Comparison of ENCODE assay signal across 18 cellular contexts in the genomic region with DNA sequence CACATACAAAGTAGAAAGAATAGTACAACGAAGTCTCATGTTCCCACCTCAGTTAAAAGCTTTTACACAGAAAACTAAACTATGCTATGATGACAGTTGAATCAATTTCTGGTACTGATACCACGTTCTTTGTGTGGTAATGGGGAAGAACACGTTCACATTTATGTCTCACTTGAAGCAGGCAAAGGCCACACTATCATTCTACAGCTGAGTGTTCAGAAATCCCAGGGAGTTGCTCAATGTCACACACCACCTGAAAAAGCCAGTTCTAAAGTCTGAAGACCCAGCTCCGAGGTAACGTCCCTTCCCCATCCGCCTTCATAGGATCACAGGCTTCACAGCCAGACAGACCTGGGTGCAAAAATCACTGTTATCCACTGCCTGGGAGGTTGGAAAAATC. TPM values are rescaled to one million over a fixed set of nuclear protein-coding genes. Genes with fewer than 3 reads are reported as not detected.
DNase-seq lines count a peak whose midpoint lies in the region; ATAC-seq, FAIRE-seq and TF ChIP-seq lines count a peak whose summit lies in the region.
"Had no signal": no experiment of that assay in that cellular context is flagged by ENCODE, and none has a peak within 500 bp of the region (broad histone marks: within the 10 kb centered on the region; RNA-seq: fewer than 3 reads in every experiment).

No MANE protein-coding gene starts in this region.

- H3K4me3 ChIP-seq in PC-9 (no peak overlapping the region), HepG2 (replicated peaks in 1 of 3; ENCODE audit: insufficient read depth in 1 of 3, low read depth in 2 of 3, low read length in 3 of 3) (no peak overlapping the region), dorsolateral prefrontal cortex (no peak overlapping the region)
- H3K4me3 ChIP-seq: HAP-1, tibial artery had no signal

- no peak for TF ChIP-seq EP300 in HepG2 (IDR thresholded peaks at IDR 0.05; ENCODE audit: low read depth in 2 of 2, low read length in 2 of 2)
- no peak for TF ChIP-seq EP300 in HepG2 (CRISPR knock-in tag; IDR thresholded peaks at IDR 0.05; ENCODE audit: borderline replicate concordance)

- intact Hi-C loops in PC-9 (cut with micrococcal nuclease; ENCODE audit: unreplicated experiment) (no loop called here), HepG2 (cut with micrococcal nuclease; ENCODE audit: unreplicated experiment) (no loop called here), dorsolateral prefrontal cortex (cut with DNase I) (no loop called here)

- in situ Hi-C loops in HepG2 (cut with HindIII; ENCODE audit: extremely low pct_ligation_motif_present, low pct_unique_long_range_greater_than_20kb) = no loop called here

- H3K36me3 Mint-ChIP-seq in activated T-cell treated with anti-CD3 and anti-CD28 coated beads, Interleukin-2, amount 50 U/mL, for 72 hours (ENCODE audit: insufficient read depth in 2 of 2) = peaks cover 4 to 14% of the 10 kb centered on the region in 2 donors
- H3K36me3 Mint-ChIP-seq in stimulated activated naive B cell treated with anti-CD40 and anti-IgM and Interleukin-4, amounts not matched to agents 10 μg/mL and 1 μg/mL and 100 μg/mL, for 72 hours = peaks cover 10 to 20% of the 10 kb centered on the region in 2 donors

- H3K27ac ChIP-seq in PC-9 (peak overlapping the region; percentile 36; the same call in 1 of the 2 replicates), HepG2 (ENCODE audit: extremely low read length, insufficient read depth, low read length) (no peak overlapping the region), dorsolateral prefrontal cortex (peak overlapping the region in 27 of 59 donors; percentile 2 to 59 (median 29))
- H3K27ac ChIP-seq: brain microvascular endothelial cell, foreskin keratinocyte, KMS-11, tibial artery had no signal

- peaks cover 100% of the 10 kb centered on the region for H3K79me2 ChIP-seq in PC-9 (ENCODE audit: low read depth)
- peaks cover 97% of the 10 kb centered on the region for H3K79me2 ChIP-seq in HepG2 (ENCODE audit: insufficient read depth, low read length)

- TF ChIP-seq CTCF in PC-9 (conservative IDR thresholded peaks at IDR 0.05) (no peak), HepG2 (CRISPR knock-in tag; IDR thresholded peaks at IDR 0.05) (no peak), dorsolateral prefrontal cortex (IDR thresholded peaks at IDR 0.05 in 54 of 56, conservative IDR thresholded peaks at IDR 0.05 in 2 of 56; ENCODE audit: low read depth in 1 of 56, partially characterized antibody in 56 of 56) (no peak)

- peaks cover 94% of the 10 kb centered on the region for H4K20me1 ChIP-seq in PC-9 (ENCODE audit: insufficient read depth)
- peaks cover 91% of the 10 kb centered on the region for H4K20me1 ChIP-seq in HepG2 (ENCODE audit: insufficient read depth, low read length)

- H3F3A ChIP-seq in PC-9 (ENCODE audit: insufficient read depth, low read depth) = peaks cover 31% of the 10 kb centered on the region

- H3K4me1 Mint-ChIP-seq in activated T-cell treated with anti-CD3 and anti-CD28 coated beads, Interleukin-2, amount 50 U/mL, for 72 hours (ENCODE audit: low read depth) = peaks cover 80% of the 10 kb centered on the region
- peaks cover 16 to 41% of the 10 kb centered on the region in 2 donors for H3K4me1 Mint-ChIP-seq in stimulated activated naive B cell treated with anti-CD40 and anti-IgM and Interleukin-4, amounts not matched to agents 10 μg/mL and 1 μg/mL and 100 μg/mL, for 72 hours

- no peaks in the 10 kb centered on the region for H3K27me3 Mint-ChIP-seq in activated T-cell treated with anti-CD3 and anti-CD28 coated beads, Interleukin-2, amount 50 U/mL, for 72 hours (ENCODE audit: low read depth)
- H3K27me3 Mint-ChIP-seq in stimulated activated naive B cell treated with anti-CD40 and anti-IgM and Interleukin-4, amounts not matched to agents 10 μg/mL and 1 μg/mL and 100 μg/mL, for 72 hours = no peaks in the 10 kb centered on the region

- CTCF ChIA-PET in PC-9 (lab: Charles Lee) (no interaction called here), HepG2 (lab: Yijun Ruan, JAX; ENCODE audit: low intra/inter-chr PET ratio, low total read pairs) (no interaction called here)

- POLR2A ChIA-PET in PC-9 (lab: Charles Lee; ENCODE audit: unreplicated experiment) (interaction anchor here (0.7 kb wide), 1 partner anchor 111 kb away, joined by 3 read pairs; no protein-coding TSS in a partner anchor), HepG2 (lab: Yijun Ruan, JAX) (interaction anchor here (1.6 to 1.7 kb wide), 2 partner anchors 9 kb away, joined by 3 to 8 read pairs; a partner anchor contains a TSS)

- 0 out of 2 replicates have a peak overlapping the region, but pooled peaks have one; percentile 2 for H3K4me2 ChIP-seq in PC-9
- peak overlapping the region; percentile 6; the same call in 1 of the 2 replicates for H3K4me2 ChIP-seq in HepG2 (ENCODE audit: low read depth, low read length)
- H3K4me2 ChIP-seq: KMS-11 had no signal

- H3K4me1 ChIP-seq in PC-9 (replicated peaks; ENCODE audit: insufficient read depth) (peaks cover 49% of the 10 kb centered on the region), HepG2 (ENCODE audit: insufficient read depth, low read length) (peaks cover 90% of the 10 kb centered on the region)
- H3K4me1 ChIP-seq: HAP-1 had no signal

- H3K9me3 ChIP-seq in PC-9 (ENCODE audit: insufficient read depth, low read depth) (no peaks in the 10 kb centered on the region), HepG2 (ENCODE audit: low read length) (no peaks in the 10 kb centered on the region)
- H3K9me3 ChIP-seq: HAP-1, tibial artery had no signal

- peaks cover 44% of the 10 kb centered on the region for H3K36me3 ChIP-seq in PC-9 (ENCODE audit: low read depth)
- H3K36me3 ChIP-seq in HepG2 (replicated peaks in 1 of 2; ENCODE audit: control insufficient read depth in 1 of 2, insufficient read depth in 2 of 2, low read length in 2 of 2) = peaks cover 3 to 61% of the 10 kb centered on the region in 2 experiments
- H3K36me3 ChIP-seq: brain microvascular endothelial cell had no signal

- WGBS in HepG2 (ENCODE audit: low lambda C conversion rate) = 73% methylated on average over 6 of the region's 6 CpGs

- ATAC-seq in activated T-cell treated with anti-CD3 and anti-CD28 coated beads, Interleukin-2, amount 50 U/mL, for 72 hours (replicated peaks in 1 of 2) = peak; percentile 58 to 87
- ATAC-seq in HepG2 (peak; percentile 50), HG03442 (IDR thresholded peaks at IDR 0.05; ENCODE audit: unreplicated experiment) (no peak), HG02870 (IDR thresholded peaks at IDR 0.05; ENCODE audit: unreplicated experiment) (no peak)
- ATAC-seq in stimulated activated naive B cell treated with anti-CD40 and anti-IgM and Interleukin-4, amounts not matched to agents 10 μg/mL and 1 μg/mL and 100 μg/mL, for 72 hours (replicated peaks) = no peak
- ATAC-seq: foreskin keratinocyte had no signal

- BruUV-seq in PC-9 (replicated peaks; lab: Mats Ljungman, UMichigan) = no TSS peak
- no TSS peak for BruUV-seq in HepG2 (replicated peaks; lab: Mats Ljungman, UMichigan)

- H3K4me3 Mint-ChIP-seq in activated T-cell treated with anti-CD3 and anti-CD28 coated beads, Interleukin-2, amount 50 U/mL, for 72 hours = peak overlapping the region; percentile 33 to 60
- H3K4me3 Mint-ChIP-seq in stimulated activated naive B cell treated with anti-CD40 and anti-IgM and Interleukin-4, amounts not matched to agents 10 μg/mL and 1 μg/mL and 100 μg/mL, for 72 hours = no peak overlapping the region

- no peak overlapping the region for H3K9ac ChIP-seq in HepG2 (ENCODE audit: insufficient read depth, low read depth, low read length)
- H3K9ac ChIP-seq: KMS-11 had no signal

- H3K27me3 ChIP-seq in PC-9 (ENCODE audit: insufficient read depth, low read depth) = no peaks in the 10 kb centered on the region
- no peaks in the 10 kb centered on the region for H3K27me3 ChIP-seq in HepG2 (ENCODE audit: control insufficient read depth in 1 of 2, insufficient read depth in 2 of 2, low read length in 2 of 2)
- H3K27me3 ChIP-seq in dorsolateral prefrontal cortex = no peaks in the 10 kb centered on the region
- H3K27me3 ChIP-seq: brain microvascular endothelial cell, foreskin keratinocyte, tibial artery had no signal

- FAIRE-seq in HepG2 (lab: Jason Lieb, UNC) = no peak

- no peaks in the 10 kb centered on the region for H3K9me3 Mint-ChIP-seq in activated T-cell treated with anti-CD3 and anti-CD28 coated beads, Interleukin-2, amount 50 U/mL, for 72 hours
- H3K9me3 Mint-ChIP-seq in stimulated activated naive B cell treated with anti-CD40 and anti-IgM and Interleukin-4, amounts not matched to agents 10 μg/mL and 1 μg/mL and 100 μg/mL, for 72 hours = no peaks in the 10 kb centered on the region

- TF ChIP-seq RAD21 in HepG2 (CRISPR knock-in tag; IDR thresholded peaks at IDR 0.05) = no peak

- TF ChIP-seq POLR2A in HepG2 (IDR thresholded peaks at IDR 0.05; ENCODE audit: insufficient read depth in 1 of 2, low read depth in 2 of 2, low read length in 2 of 2) = no peak

- DNase-seq in activated T-cell treated with anti-CD3 and anti-CD28 coated beads, Interleukin-2, amount 50 U/mL, for 72 hours = no peak
- DNase-seq in activated T-cell treated with anti-CD3 and anti-CD28 coated beads, Interleukin-2, amount 50 U/mL, for 48 hours = no peak
- DNase-seq in PC-9 (no peak), HepG2 (ENCODE audit: low spot score) (no peak), dorsolateral prefrontal cortex (no peak)
- DNase-seq in stimulated activated naive B cell treated with anti-CD40 and anti-IgM and Interleukin-4, amounts not matched to agents 10 μg/mL and 1 μg/mL and 100 μg/mL, for 72 hours = no peak
- DNase-seq: activated CD8-positive, alpha-beta memory T cell treated with anti-CD3 and anti-CD28 coated beads, Interleukin-2, amount 50 U/mL, for 48 hours; brain microvascular endothelial cell; EL; foreskin keratinocyte; NCI-H1092; NCI-H524 treated with DMSO at 0.1 percent for 48 hours; stimulated activated CD4-positive, alpha-beta T cell treated with anti-CD3 and anti-CD28 coated beads, Interleukin-12 subunit alpha, Interleukin-12 subunit beta, amount 100 ng/mL, for 4 hours; tibial artery had no signal

- H2AFZ ChIP-seq in PC-9 = no peak overlapping the region
- H2AFZ ChIP-seq in HepG2 (ENCODE audit: low read length) = no peak overlapping the region

- H3K9me2 ChIP-seq in PC-9 (ENCODE audit: insufficient read depth) = no peaks in the 10 kb centered on the region

- H3K27ac Mint-ChIP-seq in activated T-cell treated with anti-CD3 and anti-CD28 coated beads, Interleukin-2, amount 50 U/mL, for 72 hours = no peak overlapping the region
- H3K27ac Mint-ChIP-seq in stimulated activated naive B cell treated with anti-CD40 and anti-IgM and Interleukin-4, amounts not matched to agents 10 μg/mL and 1 μg/mL and 100 μg/mL, for 72 hours = peak overlapping the region; percentile 1

RNA-seq across cellular contexts. Expression of a gene that starts 8.9 kb away (rescaled TPM):
- 10 to 100 TPM; 30.9 to 50.8 TPM for total RNA-seq in activated T-cell treated with anti-CD3 and anti-CD28 coated beads, Interleukin-2, amount 50 U/mL, for 72 hours
- total RNA-seq in PC-9 (2021) (58.6 and 71.6 TPM in 2 replicates), HepG2 (2016; rRNA removed; fragmentation: Illumina TruSeq; extraction: Trizol) (45.7 and 109 TPM in 2 replicates), dorsolateral prefrontal cortex (10 to 100 TPM; 30.6 to 66.5 (median 47.5) TPM)
- 31.6 and 37.7 TPM in 2 replicates for total RNA-seq in HepG2 (2016; cell fraction: cytosol; rRNA removed; fragmentation: Illumina TruSeq; extraction: Trizol; ENCODE audit: low read depth)
- total RNA-seq in HepG2 (2016; cell fraction: insoluble cytoplasmic fraction; rRNA removed; fragmentation: Illumina TruSeq; extraction: Trizol) = 40.9 and 111 TPM in 2 replicates
- 40.3 and 50.9 TPM in 2 replicates for total RNA-seq in HepG2 (2016; cell fraction: membrane; rRNA removed; fragmentation: Illumina TruSeq; extraction: Trizol)
- total RNA-seq in HepG2 (2016; cell fraction: nucleus; rRNA removed; fragmentation: Illumina TruSeq; extraction: Trizol) = 138 and 175 TPM in 2 replicates
- 87.2 and 87.6 TPM in 2 replicates for polyA plus RNA-seq in HepG2 (2011; rRNA removed)
- 33.2 and 46.3 TPM in 2 replicates for polyA plus RNA-seq in HepG2 (2011; cell fraction: cytosol; rRNA removed)
- polyA plus RNA-seq in HepG2 (2011; cell fraction: nucleus; rRNA removed) = 67.6 and 82.1 TPM in 2 replicates
- polyA plus RNA-seq in HepG2 (2012) = 91.6 and 103 TPM in 2 replicates
- polyA plus RNA-seq in HepG2 (2016; cell fraction: cytosol; fragmentation: Illumina TruSeq; extraction: Trizol; ENCODE audit: low read depth) = 12.2 and 15.7 TPM in 2 replicates
- polyA plus RNA-seq in HepG2 (2016; cell fraction: insoluble cytoplasmic fraction; fragmentation: Illumina TruSeq; extraction: Trizol; ENCODE audit: low read depth) = 37.5 and 38.4 TPM in 2 replicates
- 22.7 and 27.3 TPM in 2 replicates for polyA plus RNA-seq in HepG2 (2016; cell fraction: membrane; fragmentation: Illumina TruSeq; extraction: Trizol; ENCODE audit: low read depth)
- polyA plus RNA-seq in HepG2 (2016; cell fraction: nucleus; fragmentation: Illumina TruSeq; extraction: Trizol; ENCODE audit: insufficient read depth, low read depth) = 273 and 274 TPM in 2 replicates
- polyA minus RNA-seq in HepG2 (2011; rRNA and poly(A)+ RNA removed; ENCODE audit: low replicate concordance) = 41.3 and 47.7 TPM in 2 replicates
- polyA minus RNA-seq in HepG2 (2011; cell fraction: cytosol; rRNA and poly(A)+ RNA removed) = 41.9 and 57.0 TPM in 2 replicates
- polyA minus RNA-seq in HepG2 (2011; cell fraction: nucleus; rRNA and poly(A)+ RNA removed) = 147 and 171 TPM in 2 replicates

RNA-seq across cellular contexts. Expression of a gene that starts 46.9 kb away (rescaled TPM):
- 10 to 100 TPM; 57.4 to 59.3 TPM for total RNA-seq in activated T-cell treated with anti-CD3 and anti-CD28 coated beads, Interleukin-2, amount 50 U/mL, for 72 hours
- total RNA-seq in PC-9 (2021) (39.0 and 60.6 TPM in 2 replicates), HepG2 (2016; rRNA removed; fragmentation: Illumina TruSeq; extraction: Trizol) (100 and 114 TPM in 2 replicates), dorsolateral prefrontal cortex (10 to 100 TPM; 17.6 to 47.8 (median 29.3) TPM)
- total RNA-seq in HepG2 (2016; cell fraction: cytosol; rRNA removed; fragmentation: Illumina TruSeq; extraction: Trizol; ENCODE audit: low read depth) = 34.2 and 39.4 TPM in 2 replicates
- total RNA-seq in HepG2 (2016; cell fraction: insoluble cytoplasmic fraction; rRNA removed; fragmentation: Illumina TruSeq; extraction: Trizol) = 93.7 and 119 TPM in 2 replicates
- 65.8 and 70.3 TPM in 2 replicates for total RNA-seq in HepG2 (2016; cell fraction: membrane; rRNA removed; fragmentation: Illumina TruSeq; extraction: Trizol)
- total RNA-seq in HepG2 (2016; cell fraction: nucleus; rRNA removed; fragmentation: Illumina TruSeq; extraction: Trizol) = 79.5 and 91.1 TPM in 2 replicates
- 202 and 209 TPM in 2 replicates for polyA plus RNA-seq in HepG2 (2011; rRNA removed)
- 91.7 and 128 TPM in 2 replicates for polyA plus RNA-seq in HepG2 (2011; cell fraction: cytosol; rRNA removed)
- polyA plus RNA-seq in HepG2 (2011; cell fraction: nucleus; rRNA removed) = 359 and 415 TPM in 2 replicates
- polyA plus RNA-seq in HepG2 (2012) = 100 and 126 TPM in 2 replicates
- 35.1 and 35.8 TPM in 2 replicates for polyA plus RNA-seq in HepG2 (2016; cell fraction: cytosol; fragmentation: Illumina TruSeq; extraction: Trizol; ENCODE audit: low read depth)
- 160 and 184 TPM in 2 replicates for polyA plus RNA-seq in HepG2 (2016; cell fraction: insoluble cytoplasmic fraction; fragmentation: Illumina TruSeq; extraction: Trizol; ENCODE audit: low read depth)
- 62.2 and 66.8 TPM in 2 replicates for polyA plus RNA-seq in HepG2 (2016; cell fraction: membrane; fragmentation: Illumina TruSeq; extraction: Trizol; ENCODE audit: low read depth)
- polyA plus RNA-seq in HepG2 (2016; cell fraction: nucleus; fragmentation: Illumina TruSeq; extraction: Trizol; ENCODE audit: insufficient read depth, low read depth) = 277 TPM in 2 replicates
- 74.3 and 87.7 TPM in 2 replicates for polyA minus RNA-seq in HepG2 (2011; rRNA and poly(A)+ RNA removed; ENCODE audit: low replicate concordance)
- 102 and 132 TPM in 2 replicates for polyA minus RNA-seq in HepG2 (2011; cell fraction: cytosol; rRNA and poly(A)+ RNA removed)
- 80.2 and 123 TPM in 2 replicates for polyA minus RNA-seq in HepG2 (2011; cell fraction: nucleus; rRNA and poly(A)+ RNA removed)

Comparison
In these comparisons a context has a peak if more than half of its experiments do, and no peak if none do; other contexts are left out.
1. ATAC-seq: peak in activated T-cell treated with anti-CD3 and anti-CD28 coated beads, Interleukin-2, amount 50 U/mL, for 72 hours (2 of 2) and HepG2 (single experiment); none in stimulated activated naive B cell treated with anti-CD40 and anti-IgM and Interleukin-4, amounts not matched to agents 10 μg/mL and 1 μg/mL and 100 μg/mL, for 72 hours (0 of 2), HG03442 (single experiment) and HG02870 (single experiment).
2. H3K4me3 Mint-ChIP-seq: peak in activated T-cell treated with anti-CD3 and anti-CD28 coated beads, Interleukin-2, amount 50 U/mL, for 72 hours (2 of 2); none in stimulated activated naive B cell treated with anti-CD40 and anti-IgM and Interleukin-4, amounts not matched to agents 10 μg/mL and 1 μg/mL and 100 μg/mL, for 72 hours (0 of 2).